In the genomic region with DNA sequence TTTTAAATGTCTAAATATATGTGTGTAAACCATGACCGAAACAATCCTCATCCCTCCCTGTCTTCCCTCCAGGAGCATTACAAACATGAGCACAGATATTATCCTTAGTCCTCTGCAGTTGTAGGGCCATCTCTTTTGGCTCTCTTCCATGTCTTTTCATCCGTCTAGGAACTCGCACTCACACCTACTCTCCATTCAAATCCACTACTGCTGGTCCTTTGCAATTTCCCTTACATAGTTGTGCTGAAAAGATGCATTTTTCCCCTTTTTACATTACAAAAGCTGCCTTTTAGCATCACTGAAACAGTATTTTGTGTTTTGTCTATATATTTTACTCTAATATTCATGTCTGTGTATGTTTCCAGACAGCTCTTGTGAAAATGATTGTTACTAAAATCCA, we compare ENCODE assay signal across 36 cellular contexts.
"Had no signal": no experiment of that assay in that cellular context is flagged by ENCODE, and none has a peak within 500 bp of the region (broad histone marks: within the 10 kb centered on the region; RNA-seq: fewer than 3 reads in every experiment).

No MANE protein-coding gene starts in this region.

- H3K27ac ChIP-seq: ascending aorta, cardiac muscle cell, VCaP had no signal

- H3K4me1 ChIP-seq: ascending aorta had no signal

- H3K9me3 Mint-ChIP-seq: activated CD4-positive, alpha-beta memory T cell treated with anti-CD3 and anti-CD28 coated beads, Interleukin-2, amount 10 ng/mL, durations not matched to agents 7 days and 5 days; activated CD4-positive, alpha-beta T cell treated with anti-CD3 and anti-CD28 coated beads, Interleukin-2, amount 10 ng/mL, durations not matched to agents 7 days and 5 days; activated naive CD4-positive, alpha-beta T cell treated with anti-CD3 and anti-CD28 coated beads, Interleukin-2, amount 10 ng/mL, durations not matched to agents 7 days and 5 days; activated naive CD4-positive, alpha-beta T cell treated with anti-CD3 and anti-CD28 coated beads, Interleukin-2, amount 50 U/mL, for 24 hours; activated naive CD8-positive, alpha-beta T cell treated with anti-CD3 and anti-CD28 coated beads, Interleukin-2, amount 10 ng/mL, durations not matched to agents 7 days and 5 days; activated naive CD8-positive, alpha-beta T cell treated with anti-CD3 and anti-CD28 coated beads, Interleukin-2, amount 50 U/mL, for 24 hours; activated T-cell treated with anti-CD3 and anti-CD28 coated beads, Interleukin-2, amount 50 U/mL, for 24 hours; activated T-helper 2 cell treated with anti-CD3 and anti-CD28 coated beads, Interferon-gamma antibody, Interleukin-2, Interleukin-4, amounts not matched to agents 10 μg/mL and 5 μg/mL and 100 μg/mL, durations not matched to agents 14 hours and 24 hours and 36 hours; brain; T-helper 1 cell treated with Interleukin-12 subunit alpha and Interleukin-12 subunit beta and Interleukin-4 antibody, amounts not matched to agents 30 μg/mL and 1 μg/mL, for 36 hours; T-helper 2 cell treated with Interferon-gamma antibody and Interleukin-4, amounts not matched to agents 5 μg/mL and 100 μg/mL, for 36 hours had no signal

- H3K27ac Mint-ChIP-seq: activated CD4-positive, alpha-beta memory T cell treated with anti-CD3 and anti-CD28 coated beads, Interleukin-2, amount 10 ng/mL, durations not matched to agents 7 days and 5 days; activated CD4-positive, alpha-beta T cell treated with anti-CD3 and anti-CD28 coated beads for 36 hours; activated CD4-positive, alpha-beta T cell treated with anti-CD3 and anti-CD28 coated beads, Interleukin-2, amount 10 ng/mL, durations not matched to agents 7 days and 5 days; activated CD8-positive, alpha-beta memory T cell treated with anti-CD3 and anti-CD28 coated beads, Interleukin-2, amount 10 ng/mL, durations not matched to agents 7 days and 5 days; activated CD8-positive, alpha-beta T cell treated with anti-CD3 and anti-CD28 coated beads, Interleukin-2, amount 10 ng/mL, durations not matched to agents 7 days and 5 days; activated naive CD4-positive, alpha-beta T cell treated with anti-CD3 and anti-CD28 coated beads, Interleukin-2, amount 10 ng/mL, durations not matched to agents 7 days and 5 days; activated naive CD4-positive, alpha-beta T cell treated with anti-CD3 and anti-CD28 coated beads, Interleukin-2, amount 50 U/mL, for 24 hours; activated naive CD8-positive, alpha-beta T cell; activated naive CD8-positive, alpha-beta T cell treated with anti-CD3 and anti-CD28 coated beads, Interleukin-2, amount 10 ng/mL, durations not matched to agents 7 days and 5 days; activated naive CD8-positive, alpha-beta T cell treated with anti-CD3 and anti-CD28 coated beads, Interleukin-2, amount 50 U/mL, for 24 hours; activated T-cell treated with anti-CD3 and anti-CD28 coated beads, Interleukin-2, amount 50 U/mL, for 24 hours; activated T-helper 2 cell treated with anti-CD3 and anti-CD28 coated beads, Interferon-gamma antibody, Interleukin-2, Interleukin-4, amounts not matched to agents 10 μg/mL and 5 μg/mL and 100 μg/mL, durations not matched to agents 14 hours and 24 hours and 36 hours; brain; T-helper 1 cell treated with Interleukin-12 subunit alpha and Interleukin-12 subunit beta and Interleukin-4 antibody, amounts not matched to agents 30 μg/mL and 1 μg/mL, for 36 hours; T-helper 2 cell treated with Interferon-gamma antibody and Interleukin-4, amounts not matched to agents 5 μg/mL and 100 μg/mL, for 36 hours had no signal

- H3K4me3 Mint-ChIP-seq: activated CD4-positive, alpha-beta memory T cell treated with anti-CD3 and anti-CD28 coated beads, Interleukin-2, amount 10 ng/mL, durations not matched to agents 7 days and 5 days; activated CD4-positive, alpha-beta T cell treated with anti-CD3 and anti-CD28 coated beads for 36 hours; activated CD4-positive, alpha-beta T cell treated with anti-CD3 and anti-CD28 coated beads, Interleukin-2, amount 10 ng/mL, durations not matched to agents 7 days and 5 days; activated CD8-positive, alpha-beta memory T cell treated with anti-CD3 and anti-CD28 coated beads, Interleukin-2, amount 10 ng/mL, durations not matched to agents 7 days and 5 days; activated CD8-positive, alpha-beta T cell treated with anti-CD3 and anti-CD28 coated beads, Interleukin-2, amount 10 ng/mL, durations not matched to agents 7 days and 5 days; activated naive CD4-positive, alpha-beta T cell treated with anti-CD3 and anti-CD28 coated beads, Interleukin-2, amount 10 ng/mL, durations not matched to agents 7 days and 5 days; activated naive CD4-positive, alpha-beta T cell treated with anti-CD3 and anti-CD28 coated beads, Interleukin-2, amount 50 U/mL, for 24 hours; activated naive CD8-positive, alpha-beta T cell; activated naive CD8-positive, alpha-beta T cell treated with anti-CD3 and anti-CD28 coated beads, Interleukin-2, amount 10 ng/mL, durations not matched to agents 7 days and 5 days; activated naive CD8-positive, alpha-beta T cell treated with anti-CD3 and anti-CD28 coated beads, Interleukin-2, amount 50 U/mL, for 24 hours; activated T-cell treated with anti-CD3 and anti-CD28 coated beads, Interleukin-2, amount 50 U/mL, for 24 hours; brain; central memory CD8-positive, alpha-beta T cell; T-helper 1 cell treated with Interleukin-12 subunit alpha and Interleukin-12 subunit beta and Interleukin-4 antibody, amounts not matched to agents 30 μg/mL and 1 μg/mL, for 36 hours; T-helper 2 cell treated with Interferon-gamma antibody and Interleukin-4, amounts not matched to agents 5 μg/mL and 100 μg/mL, for 36 hours had no signal

- ATAC-seq: activated CD4-positive, alpha-beta T cell treated with anti-CD3 and anti-CD28 coated beads for 36 hours; activated CD4-positive, CD25-positive, alpha-beta regulatory T cell treated with anti-CD3 and anti-CD28 coated beads, Interleukin-2, amount 50 U/mL, for 24 hours; activated CD8-positive, alpha-beta memory T cell treated with anti-CD3 and anti-CD28 coated beads, Interleukin-2, amount 10 ng/mL, durations not matched to agents 7 days and 5 days; activated CD8-positive, alpha-beta T cell treated with anti-CD3 and anti-CD28 coated beads, Interleukin-2, amount 10 ng/mL, durations not matched to agents 7 days and 5 days; activated naive CD8-positive, alpha-beta T cell treated with anti-CD3 and anti-CD28 coated beads, Interleukin-2, amount 50 U/mL, for 24 hours had no signal

- H3K36me3 Mint-ChIP-seq: activated CD8-positive, alpha-beta memory T cell treated with anti-CD3 and anti-CD28 coated beads, Interleukin-2, amount 10 ng/mL, durations not matched to agents 7 days and 5 days; activated naive CD4-positive, alpha-beta T cell treated with anti-CD3 and anti-CD28 coated beads, Interleukin-2, amount 10 ng/mL, durations not matched to agents 7 days and 5 days; activated naive CD4-positive, alpha-beta T cell treated with anti-CD3 and anti-CD28 coated beads, Interleukin-2, amount 50 U/mL, for 24 hours; activated naive CD8-positive, alpha-beta T cell; activated naive CD8-positive, alpha-beta T cell treated with anti-CD3 and anti-CD28 coated beads, Interleukin-2, amount 10 ng/mL, durations not matched to agents 7 days and 5 days had no signal

- H3K4me1 Mint-ChIP-seq: activated CD4-positive, alpha-beta memory T cell treated with anti-CD3 and anti-CD28 coated beads, Interleukin-2, amount 10 ng/mL, durations not matched to agents 7 days and 5 days; activated CD4-positive, alpha-beta T cell treated with anti-CD3 and anti-CD28 coated beads for 36 hours; activated CD4-positive, alpha-beta T cell treated with anti-CD3 and anti-CD28 coated beads, Interleukin-2, amount 10 ng/mL, durations not matched to agents 7 days and 5 days; activated CD8-positive, alpha-beta memory T cell treated with anti-CD3 and anti-CD28 coated beads, Interleukin-2, amount 10 ng/mL, durations not matched to agents 7 days and 5 days; activated naive CD4-positive, alpha-beta T cell treated with anti-CD3 and anti-CD28 coated beads, Interleukin-2, amount 10 ng/mL, durations not matched to agents 7 days and 5 days; activated naive CD4-positive, alpha-beta T cell treated with anti-CD3 and anti-CD28 coated beads, Interleukin-2, amount 50 U/mL, for 24 hours; activated naive CD8-positive, alpha-beta T cell treated with anti-CD3 and anti-CD28 coated beads, Interleukin-2, amount 10 ng/mL, durations not matched to agents 7 days and 5 days; activated naive CD8-positive, alpha-beta T cell treated with anti-CD3 and anti-CD28 coated beads, Interleukin-2, amount 50 U/mL, for 24 hours; central memory CD8-positive, alpha-beta T cell had no signal

- H3K4me3 ChIP-seq: ascending aorta, cardiac muscle cell had no signal

- H3K27me3 ChIP-seq: ascending aorta, cardiac muscle cell had no signal

- H3K27me3 Mint-ChIP-seq: activated CD4-positive, alpha-beta memory T cell treated with anti-CD3 and anti-CD28 coated beads, Interleukin-2, amount 10 ng/mL, durations not matched to agents 7 days and 5 days; activated CD4-positive, alpha-beta T cell treated with anti-CD3 and anti-CD28 coated beads for 36 hours; activated CD4-positive, alpha-beta T cell treated with anti-CD3 and anti-CD28 coated beads, Interleukin-2, amount 10 ng/mL, durations not matched to agents 7 days and 5 days; activated CD8-positive, alpha-beta memory T cell treated with anti-CD3 and anti-CD28 coated beads, Interleukin-2, amount 10 ng/mL, durations not matched to agents 7 days and 5 days; activated naive CD4-positive, alpha-beta T cell treated with anti-CD3 and anti-CD28 coated beads, Interleukin-2, amount 10 ng/mL, durations not matched to agents 7 days and 5 days; activated naive CD4-positive, alpha-beta T cell treated with anti-CD3 and anti-CD28 coated beads, Interleukin-2, amount 50 U/mL, for 24 hours; activated naive CD8-positive, alpha-beta T cell; activated naive CD8-positive, alpha-beta T cell treated with anti-CD3 and anti-CD28 coated beads, Interleukin-2, amount 10 ng/mL, durations not matched to agents 7 days and 5 days; activated naive CD8-positive, alpha-beta T cell treated with anti-CD3 and anti-CD28 coated beads, Interleukin-2, amount 50 U/mL, for 24 hours; activated T-cell treated with anti-CD3 and anti-CD28 coated beads, Interleukin-2, amount 50 U/mL, for 24 hours; brain; central memory CD8-positive, alpha-beta T cell had no signal

- H3K36me3 ChIP-seq: ascending aorta, cardiac muscle cell had no signal

- DNase-seq: activated CD4-positive, alpha-beta memory T cell treated with anti-CD3 and anti-CD28 coated beads, Interleukin-2, amount 10 ng/mL, durations not matched to agents 7 days and 5 days; activated CD4-positive, alpha-beta T cell treated with anti-CD3 and anti-CD28 coated beads for 1 hour; activated CD4-positive, alpha-beta T cell treated with anti-CD3 and anti-CD28 coated beads for 36 hours; activated CD4-positive, alpha-beta T cell treated with anti-CD3 and anti-CD28 coated beads for 48 hours; activated CD4-positive, alpha-beta T cell treated with anti-CD3 and anti-CD28 coated beads, Interleukin-2, amount 10 ng/mL, durations not matched to agents 7 days and 5 days; activated CD4-positive, alpha-beta T cell treated with anti-CD3 and anti-CD28 coated beads, Interleukin-2, amount 50 U/mL, for 48 hours; activated CD4-positive, CD25-positive, alpha-beta regulatory T cell; activated CD8-positive, alpha-beta memory T cell treated with anti-CD3 and anti-CD28 coated beads for 24 hours; activated CD8-positive, alpha-beta memory T cell treated with anti-CD3 and anti-CD28 coated beads, Interleukin-2, amount 10 ng/mL, durations not matched to agents 7 days and 5 days; activated CD8-positive, alpha-beta memory T cell treated with anti-CD3 and anti-CD28 coated beads, Interleukin-2, amount 50 U/mL, for 48 hours; activated CD8-positive, alpha-beta T cell treated with anti-CD3 and anti-CD28 coated beads, Interleukin-2, amount 10 ng/mL, durations not matched to agents 7 days and 5 days; activated effector memory CD4-positive, alpha-beta T cell treated with Interleukin-2 at 50 U/mL for 16 hours; activated gamma-delta T cell; activated naive CD4-positive, alpha-beta T cell treated with anti-CD3 and anti-CD28 coated beads, Interleukin-2, amount 10 ng/mL, durations not matched to agents 7 days and 5 days; activated naive CD4-positive, alpha-beta T cell treated with Interleukin-2 at 50 U/mL for 16 hours; activated naive CD8-positive, alpha-beta T cell treated with anti-CD3 and anti-CD28 coated beads, Interleukin-2, amount 10 ng/mL, durations not matched to agents 7 days and 5 days; activated naive CD8-positive, alpha-beta T cell treated with anti-CD3 and anti-CD28 coated beads, Interleukin-2, amount 50 U/mL, for 24 hours; activated T-cell treated with anti-CD3 and anti-CD28 coated beads, Interleukin-2, amount 50 U/mL, for 24 hours; activated T-cell treated with anti-CD3 and anti-CD28 coated beads, Interleukin-2, amount 50 U/mL, for 48 hours; amygdala; anterior cingulate cortex; caudate nucleus; cerebellar nuclear complex; T-helper 2 cell; T-helper 9 cell had no signal
